11 cellular contexts compared by ENCODE assay signal in genomic region chr3:50155891-50156290, GRCh38. TPM values are rescaled to one million over a fixed set of nuclear protein-coding genes. Genes with fewer than 3 reads are reported as not detected.
A peak's percentile ranks its signal among the peaks of the same experiment; 100 is the strongest.
DNase-seq lines count a peak whose midpoint lies in the region; ATAC-seq and TF ChIP-seq lines count a peak whose summit lies in the region.
"Had no signal": no experiment of that assay in that cellular context is flagged by ENCODE, and none has a peak within 500 bp of the region (broad histone marks: within the 10 kb centered on the region; RNA-seq: fewer than 3 reads in every experiment).

No MANE protein-coding gene starts in this region.

- H3K27me3 ChIP-seq in GM23338 (ENCODE audit: insufficient read depth) (peaks cover 21% of the 10 kb centered on the region), hepatocyte (peaks cover 39% of the 10 kb centered on the region), skeletal muscle satellite cell (ENCODE audit: control insufficient read depth, insufficient read depth, low read length) (peaks cover 19% of the 10 kb centered on the region)

- H3K9me3 ChIP-seq in hepatocyte (ENCODE audit: low read depth) (no peaks in the 10 kb centered on the region), skeletal muscle satellite cell (replicated peaks; ENCODE audit: low read length) (no peaks in the 10 kb centered on the region)

- H3K4me2 ChIP-seq in GM23338 = peak overlapping the region; percentile 99
- H3K4me2 ChIP-seq in hepatocyte = peak overlapping the region; percentile 97
- peak overlapping the region; percentile 92 for H3K4me2 ChIP-seq in skeletal muscle satellite cell (ENCODE audit: low read length)

- ATAC-seq in GM23338 (peak; percentile 1; the same call in 2 of the 3 replicates), WTC11 (no peak), HG03025 (IDR thresholded peaks at IDR 0.05; ENCODE audit: low FRiP score, unreplicated experiment) (no peak)

- no peaks in the 10 kb centered on the region for H3K36me3 ChIP-seq in GM23338 (ENCODE audit: insufficient read depth)
- H3K36me3 ChIP-seq in hepatocyte (replicated peaks; ENCODE audit: insufficient read depth, low read depth) = no peaks in the 10 kb centered on the region
- no peaks in the 10 kb centered on the region for H3K36me3 ChIP-seq in skeletal muscle satellite cell (ENCODE audit: insufficient read depth, low read length)

- peaks cover 66% of the 10 kb centered on the region for H3K4me1 Mint-ChIP-seq in GM23338
- peaks cover 66% of the 10 kb centered on the region for H3K4me1 Mint-ChIP-seq in WTC11

- peak; percentile 39 for DNase-seq in GM23338 (ENCODE audit: low spot score)
- no peak for DNase-seq in WTC11 (ENCODE audit: low spot score)
- DNase-seq in hepatocyte (ENCODE audit: low spot score) = no peak
- no peak for DNase-seq in NCI-H1436 treated with DMSO at 0.1 percent for 48 hours (lab: John Stamatoyannopoulos, UW)
- DNase-seq in RKO (ENCODE audit: low spot score) = no peak
- no peak for DNase-seq in H4 (ENCODE audit: low spot score)
- DNase-seq: foreskin melanocyte had no signal

- H2AFZ ChIP-seq in GM23338 (0 out of 2 replicates have a peak overlapping the region, but pooled peaks have one; percentile 28), hepatocyte (no peak overlapping the region)

- H3K4me3 ChIP-seq in GM23338 = peak overlapping the region; percentile 91
- H3K4me3 ChIP-seq in hepatocyte = peak overlapping the region; percentile 52
- peak overlapping the region; percentile 75 for H3K4me3 ChIP-seq in skeletal muscle satellite cell (ENCODE audit: low read length)

- peaks cover 13% of the 10 kb centered on the region; the same call in 1 of the 3 replicates for H3K36me3 Mint-ChIP-seq in GM23338 (ENCODE audit: low read depth)
- H3K36me3 Mint-ChIP-seq in WTC11 = peaks cover 8% of the 10 kb centered on the region

- H3K27ac Mint-ChIP-seq in GM23338 (no peak overlapping the region), WTC11 (peak overlapping the region; percentile 84; the same call in 1 of the 2 replicates)

- CTCF ChIA-PET in WTC11 (lab: Charles Lee) = interaction anchor here (0.9 to 3.9 kb wide), 16 partner anchors 9 to 353 kb away, joined by 3 to 40 read pairs (median 7); partner anchors contain the start of gene INKA1

- peak overlapping the region; percentile 77 for H3K9ac ChIP-seq in skeletal muscle satellite cell (ENCODE audit: low read depth, low read length)

- H3K79me2 ChIP-seq in GM23338 (replicated peaks; ENCODE audit: insufficient read depth) = peaks cover 32% of the 10 kb centered on the region
- H3K79me2 ChIP-seq in hepatocyte = peaks cover 29% of the 10 kb centered on the region

- POLR2A ChIA-PET in WTC11 (lab: Charles Lee) = interaction anchor here (1.4 to 1.5 kb wide), 2 partner anchors 17 to 30 kb away, joined by 4 to 6 read pairs; no protein-coding TSS in a partner anchor

- WGBS in hepatocyte (ENCODE audit: low lambda C conversion rate, missing lambda C conversion rate) = 8% methylated on average over 13 of the region's 13 CpGs

- H3K4me1 ChIP-seq in GM23338 (ENCODE audit: insufficient read depth) (peaks cover 43% of the 10 kb centered on the region), hepatocyte (ENCODE audit: insufficient read depth) (peaks cover 39% of the 10 kb centered on the region), skeletal muscle satellite cell (ENCODE audit: control insufficient read depth, insufficient read depth, low read length) (peaks cover 22% of the 10 kb centered on the region)

- H3K4me3 Mint-ChIP-seq in GM23338 (peak overlapping the region; percentile 89), WTC11 (peak overlapping the region; percentile 95)

- H3K27ac ChIP-seq in GM23338 (ENCODE audit: low read depth) (no peak overlapping the region), hepatocyte (no peak overlapping the region)

- H3K27me3 Mint-ChIP-seq in GM23338 (ENCODE audit: insufficient read depth, low read depth, poor library complexity) (peaks cover 30% of the 10 kb centered on the region), WTC11 (ENCODE audit: low read depth) (peaks cover 26% of the 10 kb centered on the region)

- H3K9me2 ChIP-seq in GM23338 (ENCODE audit: insufficient read depth) = no peaks in the 10 kb centered on the region; the same call in 1 of the 2 replicates
- H3K9me2 ChIP-seq in hepatocyte (replicated peaks; ENCODE audit: insufficient read depth) = no peaks in the 10 kb centered on the region

- peaks cover 9% of the 10 kb centered on the region; the same call in 1 of the 2 replicates for H3F3A ChIP-seq in GM23338 (replicated peaks; ENCODE audit: low read depth)

- H3K9me3 Mint-ChIP-seq in GM23338 (no peaks in the 10 kb centered on the region), WTC11 (no peaks in the 10 kb centered on the region)

- H4K20me1 ChIP-seq in GM23338 (replicated peaks; ENCODE audit: insufficient read depth) = peaks cover 7% of the 10 kb centered on the region; the same call in 1 of the 2 replicates
- H4K20me1 ChIP-seq in hepatocyte (ENCODE audit: insufficient read depth, poor library complexity, severe bottlenecking) = peaks cover 8% of the 10 kb centered on the region

- TF ChIP-seq CTCF in GM23338 (conservative IDR thresholded peaks at IDR 0.05; ENCODE audit: low read depth in 2 of 2) = no peak
- TF ChIP-seq CTCF in WTC11 (IDR thresholded peaks at IDR 0.05) = no peak
- TF ChIP-seq CTCF in hepatocyte (IDR thresholded peaks at IDR 0.05; ENCODE audit: poor library complexity) = no peak

TF ChIP-seq in GM23338, 12 proteins besides CTCF, POLR2A, EP300 and RAD21 (continues in another document):
- TF ChIP-seq ZNF331 (CRISPR knock-in tag; IDR thresholded peaks at IDR 0.05; ENCODE audit: low read depth) (no peak), POLR2AphosphoS5 (IDR thresholded peaks at IDR 0.05; ENCODE audit: low read depth) (no peak), ETS1 (IDR thresholded peaks at IDR 0.05) (no peak)

TF ChIP-seq in WTC11, 78 proteins besides CTCF, POLR2A, EP300 and RAD21 (continues in another document):
- no peak for TF ChIP-seq AR (CRISPR knock-in tag; IDR thresholded peaks at IDR 0.05)

RNA-seq across cellular contexts. Expression of gene SEMA3F, which starts 0.8 kb away (rescaled TPM):
- total RNA-seq in GM23338 (2014; rRNA removed; shearing (Covaris generic)) = 32.6 and 67.6 TPM in 2 replicates
- polyA plus RNA-seq in GM23338 (2016; fragmentation: Nextera tagmentation; extraction: Ambion mirVana) = 2.3 and 2.8 TPM in 2 replicates
- 49.0 to 52.0 TPM (median 52.0 TPM) in 3 replicates for total RNA-seq in WTC11 (2021)
- total RNA-seq in hepatocyte = 11.8 and 15.5 TPM in 2 replicates
- polyA plus RNA-seq in hepatocyte = 13.9 and 16.8 TPM in 2 replicates
- total RNA-seq in skeletal muscle satellite cell (2012; rRNA removed) = 2.2 and 3.0 TPM in 2 replicates
- total RNA-seq in H4 (2014; rRNA removed; shearing (Covaris generic)) = 0.33 and 3.8 TPM in 2 replicates

RNA-seq across cellular contexts. Expression of gene GNAT1, which starts 35.5 kb away (rescaled TPM):
- not detected in 2 replicates for total RNA-seq in GM23338 (2014; rRNA removed; shearing (Covaris generic))
- polyA plus RNA-seq in GM23338 (2016; fragmentation: Nextera tagmentation; extraction: Ambion mirVana) (not detected in 2 replicates), hepatocyte (not detected in 2 replicates)
- total RNA-seq in WTC11 (2021) (0.13 to 0.39 TPM (median 0.14 TPM) in 3 replicates), hepatocyte (not detected in 2 replicates)
- not detected in 2 replicates for total RNA-seq in skeletal muscle satellite cell (2012; rRNA removed)
- not detected in 2 replicates for total RNA-seq in H4 (2014; rRNA removed; shearing (Covaris generic))
- total RNA-seq: RPMI7951, subcutaneous adipose tissue had no signal

RNA-seq across cellular contexts. Expression of gene SLC38A3, which starts 49.2 kb away (rescaled TPM):
- 0.28 and 3.0 TPM in 2 replicates for total RNA-seq in GM23338 (2014; rRNA removed; shearing (Covaris generic))
- polyA plus RNA-seq in GM23338 (2016; fragmentation: Nextera tagmentation; extraction: Ambion mirVana) (0.68 and 1.3 TPM in 2 replicates), hepatocyte (37.9 and 56.6 TPM in 2 replicates)
- total RNA-seq in WTC11 (2021) (0.90 to 1.6 TPM (median 1.3 TPM) in 3 replicates), hepatocyte (22.6 and 24.7 TPM in 2 replicates)
- total RNA-seq in skeletal muscle satellite cell (2012; rRNA removed) = not detected in 2 replicates
- not detected in 2 replicates for total RNA-seq in H4 (2014; rRNA removed; shearing (Covaris generic))
- total RNA-seq: RPMI7951, subcutaneous adipose tissue had no signal
